12 cellular contexts compared by ENCODE assay signal in the genomic region with DNA sequence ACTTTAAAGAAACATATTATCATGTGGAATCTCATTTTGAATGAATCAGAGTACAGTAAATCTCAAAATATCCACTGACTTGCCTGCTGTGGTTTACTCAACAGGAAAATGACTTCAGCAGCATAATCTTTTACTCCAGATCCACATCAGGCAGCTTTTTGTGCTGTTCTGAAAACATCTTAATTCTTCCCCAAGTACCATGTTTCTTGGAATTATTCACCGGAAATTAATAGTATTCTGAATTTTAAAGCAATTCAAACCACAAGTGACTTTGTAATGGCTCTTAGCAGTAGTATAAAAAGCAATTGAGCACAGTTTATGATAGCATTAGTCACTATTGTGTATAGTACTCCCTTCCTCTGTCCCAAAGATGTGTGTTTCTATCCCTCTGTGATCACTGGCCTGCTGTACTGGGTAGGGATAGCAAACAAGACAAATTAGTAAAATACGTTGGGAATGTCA.
DNase-seq lines count a peak whose midpoint lies in the region; ATAC-seq and TF ChIP-seq lines count a peak whose summit lies in the region.
"Had no signal": no experiment of that assay in that cellular context is flagged by ENCODE, and none has a peak within 500 bp of the region (broad histone marks: within the 10 kb centered on the region; RNA-seq: fewer than 3 reads in every experiment).

No MANE protein-coding gene starts in this region.

- no peak for ATAC-seq in HG02970 (IDR thresholded peaks at IDR 0.05; ENCODE audit: low FRiP score, unreplicated experiment)
- no peak for ATAC-seq in CD8-positive, alpha-beta T cell

- intact Hi-C loops in CD8-positive, alpha-beta T cell (cut with DNase I, micrococcal nuclease) = no loop called here

- H3K9me3 Mint-ChIP-seq in CD8-positive, alpha-beta T cell = no peaks in the 10 kb centered on the region
- H3K9me3 Mint-ChIP-seq: activated naive CD4-positive, alpha-beta T cell treated with anti-CD3 and anti-CD28 coated beads, Interleukin-2, amount 50 U/mL, for 24 hours had no signal

- no peak overlapping the region for H3K4me3 Mint-ChIP-seq in CD8-positive, alpha-beta T cell
- H3K4me3 Mint-ChIP-seq: activated naive CD4-positive, alpha-beta T cell treated with anti-CD3 and anti-CD28 coated beads, Interleukin-2, amount 50 U/mL, for 24 hours had no signal

- no peak overlapping the region for H3K27ac Mint-ChIP-seq in CD8-positive, alpha-beta T cell
- H3K27ac Mint-ChIP-seq: activated naive CD4-positive, alpha-beta T cell treated with anti-CD3 and anti-CD28 coated beads, Interleukin-2, amount 50 U/mL, for 24 hours had no signal

- H3K27ac ChIP-seq in AG04450 (ENCODE audit: low read depth, low read length) (peak overlapping the region; percentile 91), muscle layer of duodenum (ENCODE audit: low read length) (peak overlapping the region; percentile 16)
- H3K27ac ChIP-seq in CD8-positive, alpha-beta T cell (ENCODE audit: low read depth, low read length) = no peak overlapping the region
- H3K27ac ChIP-seq: spleen had no signal

- no peaks in the 10 kb centered on the region for H3K4me1 Mint-ChIP-seq in CD8-positive, alpha-beta T cell (ENCODE audit: low read depth)

- POLR2A ChIA-PET in AG04450 (lab: Yijun Ruan, JAX) = interaction anchor here (0.6 to 1.6 kb wide), 3 partner anchors 13 to 61 kb away, joined by 3 to 5 read pairs (median 3); no protein-coding TSS in a partner anchor
- POLR2A ChIA-PET in CD8-positive, alpha-beta T cell (lab: Charles Lee) = no interaction called here

- H3K27me3 ChIP-seq in AG04450 (ENCODE audit: control insufficient read depth, insufficient read depth, low read length) (no peaks in the 10 kb centered on the region), muscle layer of duodenum (ENCODE audit: low read depth, low read length) (no peaks in the 10 kb centered on the region)
- no peaks in the 10 kb centered on the region for H3K27me3 ChIP-seq in CD8-positive, alpha-beta T cell (ENCODE audit: insufficient read depth, low read length)
- H3K27me3 ChIP-seq: upper lobe of left lung had no signal

- H3K36me3 ChIP-seq in muscle layer of duodenum (ENCODE audit: control insufficient read depth in 1 of 2, insufficient read depth in 2 of 2, low read length in 2 of 2) = no peaks in the 10 kb centered on the region
- no peaks in the 10 kb centered on the region for H3K36me3 ChIP-seq in CD8-positive, alpha-beta T cell (ENCODE audit: insufficient read depth, low read length)
- H3K36me3 ChIP-seq: spleen, upper lobe of left lung had no signal

- H3K36me3 Mint-ChIP-seq in CD8-positive, alpha-beta T cell = no peaks in the 10 kb centered on the region
- H3K36me3 Mint-ChIP-seq: activated naive CD4-positive, alpha-beta T cell treated with anti-CD3 and anti-CD28 coated beads, Interleukin-2, amount 50 U/mL, for 24 hours had no signal

- H3K27me3 Mint-ChIP-seq in CD8-positive, alpha-beta T cell (ENCODE audit: low read depth) = peaks cover 21% of the 10 kb centered on the region

- H3K4me1 ChIP-seq in muscle layer of duodenum (ENCODE audit: control insufficient read depth in 1 of 2, insufficient read depth in 2 of 2, low read length in 2 of 2) = peaks cover 0 to 4% of the 10 kb centered on the region in 2 donors
- no peaks in the 10 kb centered on the region for H3K4me1 ChIP-seq in CD8-positive, alpha-beta T cell (ENCODE audit: insufficient read depth, low read length)

- DNase-seq in AG04450 (ENCODE audit: low read depth, low spot score) (no peak), HS-27A (ENCODE audit: low read depth) (peak; percentile 91), cardiac fibroblast (ENCODE audit: low read depth in 2 of 2) (peak; percentile 93 to 98), NCI-H1048 (lab: John Stamatoyannopoulos, UW) (no peak), NCI-H128 (lab: John Stamatoyannopoulos, UW; ENCODE audit: unreplicated experiment) (no peak)
- DNase-seq in CD8-positive, alpha-beta T cell = no peak
- DNase-seq: NCI-H2171 treated with DMSO at 0.1 percent for 48 hours, spleen, upper lobe of left lung had no signal

- H3K4me3 ChIP-seq in AG04450 (ENCODE audit: low read depth, low read length) (no peak overlapping the region), cardiac fibroblast (replicated peaks in 1 of 2; ENCODE audit: low read depth in 2 of 2, low read length in 2 of 2) (no peak overlapping the region), muscle layer of duodenum (ENCODE audit: low read depth in 1 of 2, low read length in 2 of 2) (no peak overlapping the region)
- no peak overlapping the region for H3K4me3 ChIP-seq in CD8-positive, alpha-beta T cell (ENCODE audit: low read depth, low read length)
- H3K4me3 ChIP-seq: spleen, upper lobe of left lung had no signal

- TF ChIP-seq CTCF in AG04450 (IDR thresholded peaks at IDR 0.05; ENCODE audit: low read depth, low read length) (no peak), cardiac fibroblast (IDR thresholded peaks at IDR 0.05; ENCODE audit: low read depth, low read length) (no peak)
- TF ChIP-seq CTCF in CD8-positive, alpha-beta T cell (IDR thresholded peaks at IDR 0.05) = no peak

- CTCF ChIA-PET in AG04450 (lab: Charles Lee) = interaction anchor here (0.6 kb wide), 2 partner anchors 27 to 221 kb away, joined by 3 read pairs; no protein-coding TSS in a partner anchor
- CTCF ChIA-PET in CD8-positive, alpha-beta T cell (lab: Charles Lee) = no interaction called here

- no peaks in the 10 kb centered on the region for H3K9me3 ChIP-seq in AG04450 (ENCODE audit: control insufficient read depth, insufficient read depth, low read length)
- H3K9me3 ChIP-seq in muscle layer of duodenum (ENCODE audit: control insufficient read depth in 1 of 2, low read length in 2 of 2) = no peaks in the 10 kb centered on the region
- H3K9me3 ChIP-seq in CD8-positive, alpha-beta T cell (ENCODE audit: low read length) = no peaks in the 10 kb centered on the region
- H3K9me3 ChIP-seq: spleen, upper lobe of left lung had no signal

Comparison
In these comparisons a context has a peak if more than half of its experiments do, and no peak if none do; other contexts are left out.
1. DNase-seq: peak in HS-27A (single experiment) and cardiac fibroblast (2 of 2); none in AG04450 (single experiment), CD8-positive, alpha-beta T cell (0 of 7), NCI-H1048 (single experiment) and NCI-H128 (single experiment).